19 cellular contexts compared by ENCODE assay signal in genomic region chr18:79598046-79598884, GRCh38.
DNase-seq lines count a peak whose midpoint lies in the region; ATAC-seq, FAIRE-seq and TF ChIP-seq lines count a peak whose summit lies in the region.
"Had no signal": no experiment of that assay in that cellular context is flagged by ENCODE, and none has a peak within 500 bp of the region (broad histone marks: within the 10 kb centered on the region; RNA-seq: fewer than 3 reads in every experiment).

No MANE protein-coding gene starts in this region.

- peak overlapping the region; percentile 68 for H3K4me2 ChIP-seq in smooth muscle cell
- H3K4me2 ChIP-seq: PC-9, SK-N-SH had no signal

- H2AFZ ChIP-seq in smooth muscle cell (ENCODE audit: low read depth) = no peak overlapping the region
- H2AFZ ChIP-seq: PC-9 had no signal

- H3K4me3 ChIP-seq in kidney (ENCODE audit: low read length in 2 of 2) (no peak overlapping the region), smooth muscle cell (no peak overlapping the region)
- H3K4me3 ChIP-seq: adrenal gland, PC-9 had no signal

- no peaks in the 10 kb centered on the region for H3K79me2 ChIP-seq in smooth muscle cell (ENCODE audit: low read depth)

- no peak overlapping the region for H3K9ac ChIP-seq in kidney (ENCODE audit: low read length in 2 of 2)
- H3K9ac ChIP-seq in smooth muscle cell (ENCODE audit: low read depth) = peak overlapping the region; percentile 31
- H3K9ac ChIP-seq: SK-N-SH had no signal

- H3K27me3 ChIP-seq in smooth muscle cell (ENCODE audit: low read depth) = no peaks in the 10 kb centered on the region

- no peak for ATAC-seq in HG02588 (IDR thresholded peaks at IDR 0.05; ENCODE audit: unreplicated experiment)

- FAIRE-seq in kidney (lab: Jason Lieb, UNC) = no peak
- FAIRE-seq: islet of Langerhans had no signal

- H3K27ac ChIP-seq in kidney (ENCODE audit: low read depth in 2 of 2, low read length in 2 of 2) (no peak overlapping the region), smooth muscle cell (ENCODE audit: low read depth) (peak overlapping the region; percentile 70)
- H3K27ac ChIP-seq: adrenal gland, C4-2B, neutrophil, PC-9 had no signal

- H3K36me3 ChIP-seq in kidney (ENCODE audit: control insufficient read depth in 1 of 2, insufficient read depth in 2 of 2, low read length in 2 of 2) (no peaks in the 10 kb centered on the region), smooth muscle cell (ENCODE audit: low read depth) (no peaks in the 10 kb centered on the region)
- H3K36me3 ChIP-seq: adrenal gland, neutrophil had no signal

- H3K9me3 ChIP-seq in kidney (ENCODE audit: control insufficient read depth in 1 of 2, low read length in 2 of 2) (no peaks in the 10 kb centered on the region), smooth muscle cell (replicated peaks; ENCODE audit: low read depth) (no peaks in the 10 kb centered on the region)
- H3K9me3 ChIP-seq: adrenal gland, neutrophil, SK-N-SH had no signal

- no peak for TF ChIP-seq CTCF in kidney (IDR thresholded peaks at IDR 0.05; ENCODE audit: borderline replicate concordance, extremely low read depth, insufficient read depth)
- no peak for TF ChIP-seq CTCF in smooth muscle cell (IDR thresholded peaks at IDR 0.05; ENCODE audit: borderline replicate concordance, insufficient read depth, poor library complexity, severe bottlenecking)

- intact Hi-C loops in kidney (cut with DNase I) = no loop called here

- peak; percentile 8 for DNase-seq in activated naive CD4-positive, alpha-beta T cell treated with anti-CD3 and anti-CD28 coated beads, Interleukin-2, amount 50 U/mL, for 16 hours
- DNase-seq in activated naive CD4-positive, alpha-beta T cell treated with Interleukin-2 at 50 U/mL for 16 hours = no peak
- DNase-seq in NCI-H345 (lab: John Stamatoyannopoulos, UW) (peak; percentile 41), kidney (peak; percentile 40), smooth muscle cell (lab: John Stamatoyannopoulos, UW; ENCODE audit: unreplicated experiment) (no peak), cortex of kidney (lab: John Stamatoyannopoulos, UW) (no peak)
- DNase-seq in central memory CD4-positive, alpha-beta T cell = no peak
- DNase-seq: activated CD4-positive, CD25-positive, alpha-beta regulatory T cell; activated CD8-positive, alpha-beta memory T cell treated with anti-CD3 and anti-CD28 coated beads for 24 hours; effector CD4-positive, alpha-beta T cell; NCI-H1930; NCI-H524 treated with DMSO at 0.1 percent for 48 hours; PC-9; SK-N-SH had no signal

- H3K4me1 ChIP-seq in kidney (ENCODE audit: control insufficient read depth in 1 of 2, insufficient read depth in 1 of 2, low read depth in 1 of 2, low read length in 2 of 2) (no peaks in the 10 kb centered on the region), smooth muscle cell (ENCODE audit: low read depth) (peaks cover 14% of the 10 kb centered on the region)
- H3K4me1 ChIP-seq: adrenal gland had no signal

- H4K20me1 ChIP-seq in smooth muscle cell (ENCODE audit: low read depth) = no peaks in the 10 kb centered on the region

- H3F3A ChIP-seq in smooth muscle cell (ENCODE audit: low read depth) = no peaks in the 10 kb centered on the region

- 91% methylated on average over 36 of the region's 36 CpGs for WGBS in smooth muscle cell (ENCODE audit: low lambda C conversion rate)

Comparison
In these comparisons a context has a peak if more than half of its experiments do, and no peak if none do; other contexts are left out.
1. DNase-seq: peak in activated naive CD4-positive, alpha-beta T cell treated with anti-CD3 and anti-CD28 coated beads, Interleukin-2, amount 50 U/mL, for 16 hours (single experiment), NCI-H345 (single experiment) and kidney (single experiment); none in activated naive CD4-positive, alpha-beta T cell treated with Interleukin-2 at 50 U/mL for 16 hours (single experiment), smooth muscle cell (single experiment), cortex of kidney (single experiment) and central memory CD4-positive, alpha-beta T cell (single experiment).